7 cellular contexts compared by ENCODE assay signal in genomic region chrX:153253239-153253638, GRCh38.
DNase-seq lines count a peak whose midpoint lies in the region; ATAC-seq, FAIRE-seq and TF ChIP-seq lines count a peak whose summit lies in the region.
"Not testable (repeated sequence)": the region's sequence is repeated elsewhere in the genome, so short reads cannot be mapped to it uniquely, and the experiment has no call there.

No MANE protein-coding gene starts in this region.

- TF ChIP-seq CTCF in WTC11 (IDR thresholded peaks at IDR 0.05); K562 (IDR thresholded peaks at IDR 0.05 in 2 of 3, conservative IDR thresholded peaks at IDR 0.05 in 1 of 3; ENCODE audit: insufficient read depth in 2 of 3, low read depth in 1 of 3, low read length in 3 of 3); upper lobe of right lung (IDR thresholded peaks at IDR 0.05): not testable (repeated sequence)

- POLR2A ChIA-PET in WTC11 (lab: Charles Lee); K562 (lab: Yijun Ruan, JAX): not testable (repeated sequence)

- DNase-seq in GM12891 (ENCODE audit: insufficient read length, low spot score); WTC11 (ENCODE audit: low spot score); K562 (ENCODE audit: extremely low read depth in 1 of 4, low spot score in 3 of 4); memory B cell (ENCODE audit: low spot score in 2 of 2); upper lobe of right lung: not testable (repeated sequence)

- H4K20me1 ChIP-seq in K562 (replicated peaks; ENCODE audit: control insufficient read depth, insufficient read depth, low read length), result not testable (repeated sequence)

- CTCF ChIA-PET in WTC11 (lab: Charles Lee); K562 (lab: Yijun Ruan, JAX; ENCODE audit: low intra/inter-chr PET ratio): not testable (repeated sequence)

- TF ChIP-seq EP300 in K562 (IDR thresholded peaks at IDR 0.05; ENCODE audit: low read length), result not testable (repeated sequence)

- not testable (repeated sequence) for H3K4me3 ChIP-seq in K562, upper lobe of right lung

- peak; percentile 94 for FAIRE-seq in GM12891 (lab: Jason Lieb, UNC)
- peak; percentile 61 for FAIRE-seq in K562 (lab: Jason Lieb, UNC)

- not testable (repeated sequence) for H3K9me3 Mint-ChIP-seq in WTC11, memory B cell

- H3K27me3 ChIP-seq in K562 (ENCODE audit: control insufficient read depth in 2 of 2, insufficient read depth in 2 of 2, low read length in 2 of 2); upper lobe of right lung: not testable (repeated sequence)

- H3K36me3 ChIP-seq in K562 (ENCODE audit: control insufficient read depth, insufficient read depth, low read length); upper lobe of right lung: not testable (repeated sequence)

- not testable (repeated sequence) for H3K4me3 Mint-ChIP-seq in WTC11, memory B cell

- BruUV-seq in K562 (replicated peaks; lab: Mats Ljungman, UMichigan), result not testable (repeated sequence)

- H3K27me3 Mint-ChIP-seq in WTC11 (ENCODE audit: low read depth); memory B cell: not testable (repeated sequence)

- H3K9ac ChIP-seq in K562 (ENCODE audit: insufficient read depth in 1 of 2, low read depth in 2 of 2, low read length in 2 of 2), result not testable (repeated sequence)

- not testable (repeated sequence) for H3K27ac ChIP-seq in K562 (ENCODE audit: extremely low read depth, low read depth, low read length); upper lobe of right lung

- not testable (repeated sequence) for TF ChIP-seq POLR2A in GM12891 (IDR thresholded peaks at IDR 0.05; ENCODE audit: low read depth, low read length); K562 (conservative IDR thresholded peaks at IDR 0.05)

- not testable (repeated sequence) for H2AFZ ChIP-seq in K562 (ENCODE audit: low read depth, low read length)

- not testable (repeated sequence) for H3K9me1 ChIP-seq in K562 (ENCODE audit: control insufficient read depth, insufficient read depth, low read length)

- not testable (repeated sequence) for H3K27ac Mint-ChIP-seq in WTC11, memory B cell

- H3K9me3 ChIP-seq in K562 (replicated peaks; ENCODE audit: control insufficient read depth, insufficient read depth, low read depth, low read length); upper lobe of right lung: not testable (repeated sequence)

- intact Hi-C loops in K562 (cut with micrococcal nuclease); upper lobe of right lung (cut with DNase I): not testable (repeated sequence)

- TF ChIP-seq RAD21 in K562 (CRISPR knock-in tag; conservative IDR thresholded peaks at IDR 0.05 in 1 of 2, IDR thresholded peaks at IDR 0.05 in 1 of 2), result not testable (repeated sequence)

- H3K4me1 Mint-ChIP-seq in WTC11, memory B cell: not testable (repeated sequence)

- not testable (repeated sequence) for H3K36me3 Mint-ChIP-seq in WTC11, memory B cell

- H3K79me2 ChIP-seq in K562 (ENCODE audit: control insufficient read depth, insufficient read depth, low read length), result not testable (repeated sequence)

- not testable (repeated sequence) for H3K4me2 ChIP-seq in K562 (ENCODE audit: insufficient read depth, low read length)

- ATAC-seq in GM18867 (IDR thresholded peaks at IDR 0.05; ENCODE audit: unreplicated experiment), result peak; percentile 62
- peak; percentile 44 for ATAC-seq in HG03520 (IDR thresholded peaks at IDR 0.05; ENCODE audit: unreplicated experiment)
- ATAC-seq in WTC11, result peak; percentile 58
- ATAC-seq in K562, result not testable (repeated sequence)
- ATAC-seq in memory B cell (ENCODE audit: low read depth), result peak; percentile 56
- ATAC-seq in upper lobe of right lung, result peak; percentile 24

- not testable (repeated sequence) for H3K4me1 ChIP-seq in K562 (replicated peaks in 1 of 2; ENCODE audit: control insufficient read depth in 2 of 2, insufficient read depth in 2 of 2, low read length in 2 of 2); upper lobe of right lung

- WGBS in K562 (ENCODE audit: insufficient coverage, low coverage, missing lambda C conversion rate), result no CpG with 5 or more reads among the region's 7 CpGs

- in situ Hi-C loops in K562 (cut with MboI), result loop anchor here (10.0 to 25.0 kb wide), 2 partner anchors 98 to 291 kb away; no protein-coding TSS in a partner anchor
